In genomic region chr15:44252434-44252833, GRCh38 we compare ENCODE assay signal across 1 cellular context. TPM values are rescaled to one million over a fixed set of nuclear protein-coding genes. Genes with fewer than 3 reads are reported as not detected.
"Had no signal": no experiment of that assay in that cellular context is flagged by ENCODE, and none has a peak within 500 bp of the region (broad histone marks: within the 10 kb centered on the region; RNA-seq: fewer than 3 reads in every experiment).

No MANE protein-coding gene starts in this region.

RNA-seq across cellular contexts. Expression of gene FRMD5, which starts 57.4 kb away (rescaled TPM):
- total RNA-seq: activated CD4-positive, alpha-beta memory T cell treated with anti-CD3 and anti-CD28 coated beads, Interleukin-2, amount 10 ng/mL, durations not matched to agents 7 days and 5 days had no signal
